Comparison of ENCODE assay signal across 1 cellular context in the genomic region with DNA sequence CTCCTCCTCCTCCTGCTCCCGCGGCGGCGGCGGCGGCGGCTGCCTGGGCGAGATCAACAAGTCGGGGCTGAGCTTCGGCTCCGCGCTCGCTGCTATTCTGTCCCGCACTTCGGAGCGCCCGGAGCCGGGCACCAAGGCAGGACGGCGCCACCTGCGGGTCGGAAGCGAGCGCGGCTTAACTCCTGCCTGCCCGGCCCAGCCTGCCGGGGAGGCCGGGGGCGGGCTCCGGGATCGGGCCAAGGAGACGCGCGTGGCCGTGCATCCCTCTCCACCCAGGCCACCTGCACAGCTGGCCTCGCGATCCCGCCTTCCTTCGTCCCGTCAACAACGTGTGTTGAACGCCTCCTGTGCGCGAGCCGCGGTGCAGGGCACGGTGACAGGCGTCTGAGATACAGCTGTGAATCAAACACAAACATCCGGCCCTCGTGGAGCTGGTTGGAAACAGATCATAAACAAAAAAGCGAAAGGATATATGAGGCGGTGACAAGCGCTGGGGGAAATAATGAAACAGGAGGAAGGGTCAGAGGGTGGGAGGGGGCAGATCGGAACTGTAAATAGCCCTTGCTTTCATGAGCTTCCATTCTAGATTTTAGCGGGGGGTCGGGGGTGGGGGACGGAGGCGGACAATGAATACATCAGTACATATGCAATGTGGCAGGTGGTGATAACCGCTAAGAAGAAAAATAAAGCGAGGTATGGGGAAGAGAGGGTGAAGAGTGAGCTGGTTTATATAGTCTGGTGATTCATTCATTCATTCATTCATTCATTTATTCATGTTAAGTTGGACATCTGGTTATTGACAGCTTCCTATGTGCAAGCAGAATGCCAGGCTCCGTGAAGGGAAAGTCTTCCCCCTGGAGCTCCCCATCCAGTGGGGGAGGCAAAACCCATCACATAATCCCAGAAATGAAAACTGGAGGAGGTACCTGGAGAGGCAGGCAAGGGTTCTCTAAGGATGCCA.
TF ChIP-seq lines count a peak whose summit lies in the region.

No MANE protein-coding gene starts in this region.

TF ChIP-seq in Ishikawa, 13 proteins besides CTCF, POLR2A, EP300 and RAD21 (continued from another document):
- 0 out of 2 replicates have a peak, but pooled peaks have one; percentile 47 for TF ChIP-seq REST (IDR thresholded peaks at IDR 0.05; ENCODE audit: low read depth)
- TF ChIP-seq, protein P1, sequence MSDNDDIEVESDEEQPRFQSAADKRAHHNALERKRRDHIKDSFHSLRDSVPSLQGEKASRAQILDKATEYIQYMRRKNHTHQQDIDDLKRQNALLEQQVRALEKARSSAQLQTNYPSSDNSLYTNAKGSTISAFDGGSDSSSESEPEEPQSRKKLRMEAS (IDR thresholded peaks at IDR 0.05) = no peak
